ENCODE assay signal across 1 cellular context in genomic region chr19:35642798-35643254, GRCh38.
TF ChIP-seq lines count a peak whose summit lies in the region.

No MANE protein-coding gene starts in this region.

TF ChIP-seq in HepG2, 621 proteins besides CTCF, POLR2A, EP300 and RAD21:
- TF ChIP-seq ETV5 (CRISPR knock-in tag; IDR thresholded peaks at IDR 0.05; ENCODE audit: borderline replicate concordance) (no peak), ZNF263 (CRISPR knock-in tag; IDR thresholded peaks at IDR 0.05) (peak; percentile 46), ZFP41 (CRISPR knock-in tag; IDR thresholded peaks at IDR 0.05; ENCODE audit: borderline replicate concordance) (0 out of 2 replicates have a peak, but pooled peaks have one; percentile 30), MXI1 (IDR thresholded peaks at IDR 0.05; ENCODE audit: borderline replicate concordance, low read depth, low read length) (no peak), TMF1 (CRISPR knock-in tag; IDR thresholded peaks at IDR 0.05; ENCODE audit: low read depth) (no peak), ZNF530 (CRISPR knock-in tag; IDR thresholded peaks at IDR 0.05; ENCODE audit: low read depth) (no peak), ZNF225 (CRISPR knock-in tag; IDR thresholded peaks at IDR 0.05) (no peak), ZNF329 (CRISPR knock-in tag; IDR thresholded peaks at IDR 0.05; ENCODE audit: low read depth) (peak; percentile 11; the same call in 1 of the 2 replicates), IRF1 (CRISPR knock-in tag; IDR thresholded peaks at IDR 0.05; ENCODE audit: low read depth) (no peak), HINFP (CRISPR knock-in tag; IDR thresholded peaks at IDR 0.05; ENCODE audit: low read depth) (no peak)
- TF ChIP-seq, protein P1, sequence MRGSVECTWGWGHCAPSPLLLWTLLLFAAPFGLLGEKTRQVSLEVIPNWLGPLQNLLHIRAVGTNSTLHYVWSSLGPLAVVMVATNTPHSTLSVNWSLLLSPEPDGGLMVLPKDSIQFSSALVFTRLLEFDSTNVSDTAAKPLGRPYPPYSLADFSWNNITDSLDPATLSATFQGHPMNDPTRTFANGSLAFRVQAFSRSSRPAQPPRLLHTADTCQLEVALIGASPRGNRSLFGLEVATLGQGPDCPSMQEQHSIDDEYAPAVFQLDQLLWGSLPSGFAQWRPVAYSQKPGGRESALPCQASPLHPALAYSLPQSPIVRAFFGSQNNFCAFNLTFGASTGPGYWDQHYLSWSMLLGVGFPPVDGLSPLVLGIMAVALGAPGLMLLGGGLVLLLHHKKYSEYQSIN (CRISPR knock-in tag; IDR thresholded peaks at IDR 0.05; ENCODE audit: borderline replicate concordance), result no peak
